In the genomic region with DNA sequence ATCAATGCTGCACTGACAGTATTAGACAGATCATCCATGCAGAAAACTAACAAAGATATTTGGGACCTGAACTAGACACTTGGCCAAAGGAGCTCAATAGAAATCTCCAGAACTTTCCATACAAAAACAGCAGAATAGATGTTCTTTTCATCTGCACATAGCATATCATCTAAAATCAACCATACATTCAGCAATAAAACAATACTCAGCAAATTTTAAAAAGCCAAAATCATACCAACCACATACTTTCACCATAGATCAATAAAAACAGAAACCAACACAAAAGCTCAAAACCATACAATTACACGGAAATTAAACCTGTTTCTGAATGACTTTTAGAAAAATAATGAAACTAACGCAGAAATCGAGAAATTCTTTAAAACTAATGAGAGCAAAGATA, we compare ENCODE assay signal across 22 cellular contexts.
DNase-seq lines count a peak whose midpoint lies in the region; ATAC-seq, FAIRE-seq and TF ChIP-seq lines count a peak whose summit lies in the region.
"Had no signal": no experiment of that assay in that cellular context is flagged by ENCODE, and none has a peak within 500 bp of the region (broad histone marks: within the 10 kb centered on the region; RNA-seq: fewer than 3 reads in every experiment).

No MANE protein-coding gene starts in this region.

- peaks cover 29% of the 10 kb centered on the region for H3K9me3 ChIP-seq in HepG2 (ENCODE audit: low read length)
- H3K9me3 ChIP-seq in right lobe of liver = no peaks in the 10 kb centered on the region
- H3K9me3 ChIP-seq in Karpas-422 (ENCODE audit: low read length) = no peaks in the 10 kb centered on the region
- H3K9me3 ChIP-seq: BLaER1 treated with 17β-estradiol and CSF1 and Interleukin-3, amounts not matched to agents 10 nM and 100 nM; Caco-2 had no signal

- no peak for TF ChIP-seq RAD21 in HepG2 (CRISPR knock-in tag; IDR thresholded peaks at IDR 0.05)

- CTCF ChIA-PET in HepG2 (lab: Yijun Ruan, JAX; ENCODE audit: low intra/inter-chr PET ratio, low total read pairs) = no interaction called here

- H3K36me3 ChIP-seq in HepG2 (replicated peaks in 1 of 2; ENCODE audit: control insufficient read depth in 1 of 2, insufficient read depth in 2 of 2, low read length in 2 of 2) = no peaks in the 10 kb centered on the region
- no peaks in the 10 kb centered on the region for H3K36me3 ChIP-seq in right lobe of liver
- H3K36me3 ChIP-seq in Karpas-422 (ENCODE audit: insufficient read depth, low read length) = no peaks in the 10 kb centered on the region
- H3K36me3 ChIP-seq: BLaER1 treated with 17β-estradiol and CSF1 and Interleukin-3, amounts not matched to agents 10 nM and 100 nM had no signal

- no peak overlapping the region for H3K27ac ChIP-seq in HepG2 (ENCODE audit: extremely low read length, insufficient read depth, low read length)
- H3K27ac ChIP-seq in right lobe of liver = no peak overlapping the region
- no peak overlapping the region for H3K27ac ChIP-seq in Karpas-422 (ENCODE audit: low read length)
- H3K27ac ChIP-seq: BLaER1 treated with 17β-estradiol and CSF1 and Interleukin-3, amounts not matched to agents 10 nM and 100 nM; C4-2B had no signal

- H3K4me1 ChIP-seq in HepG2 (ENCODE audit: insufficient read depth, low read length) = no peaks in the 10 kb centered on the region
- no peaks in the 10 kb centered on the region for H3K4me1 ChIP-seq in right lobe of liver
- peaks cover 3% of the 10 kb centered on the region; the same call in 1 of the 2 replicates for H3K4me1 ChIP-seq in Karpas-422 (ENCODE audit: low read length)
- H3K4me1 ChIP-seq: BLaER1 treated with 17β-estradiol and CSF1 and Interleukin-3, amounts not matched to agents 10 nM and 100 nM; Caco-2 had no signal

- POLR2A ChIA-PET in HepG2 (lab: Yijun Ruan, JAX) = no interaction called here

- H2AFZ ChIP-seq in HepG2 (ENCODE audit: low read length) (no peak overlapping the region), Karpas-422 (ENCODE audit: low read length) (peak overlapping the region; percentile 47; the same call in 1 of the 2 replicates)

- H3K79me2 ChIP-seq in HepG2 (ENCODE audit: insufficient read depth, low read length) (no peaks in the 10 kb centered on the region), Karpas-422 (ENCODE audit: low read length) (no peaks in the 10 kb centered on the region)

- no peak overlapping the region for H3K4me3 ChIP-seq in HepG2 (replicated peaks in 1 of 3; ENCODE audit: insufficient read depth in 1 of 3, low read depth in 2 of 3, low read length in 3 of 3)
- no peak overlapping the region for H3K4me3 ChIP-seq in right lobe of liver
- H3K4me3 ChIP-seq in Karpas-422 (ENCODE audit: low read length) = 0 out of 2 replicates have a peak overlapping the region, but pooled peaks have one; percentile 8
- H3K4me3 ChIP-seq: BLaER1 treated with 17β-estradiol and CSF1 and Interleukin-3, amounts not matched to agents 10 nM and 100 nM had no signal

- intact Hi-C loops in HepG2 (cut with micrococcal nuclease; ENCODE audit: unreplicated experiment) (no loop called here), right lobe of liver (cut with DNase I) (no loop called here)

- H3K4me2 ChIP-seq in HepG2 (ENCODE audit: low read depth, low read length) (no peak overlapping the region), Karpas-422 (ENCODE audit: low read depth, low read length, poor library complexity, severe bottlenecking) (peak overlapping the region; percentile 20)
- H3K4me2 ChIP-seq: BLaER1 treated with 17β-estradiol and CSF1 and Interleukin-3, amounts not matched to agents 10 nM and 100 nM had no signal

- BruUV-seq in HepG2 (replicated peaks; lab: Mats Ljungman, UMichigan) = no TSS peak

- 2% methylated on average over 3 of the region's 3 CpGs for WGBS in HepG2 (ENCODE audit: low lambda C conversion rate)
- 71% methylated on average over 3 of the region's 3 CpGs for WGBS in right lobe of liver (ENCODE audit: insufficient coverage, low coverage, low lambda C conversion rate, missing lambda C conversion rate)

- no peaks in the 10 kb centered on the region for H4K20me1 ChIP-seq in HepG2 (ENCODE audit: insufficient read depth, low read length)
- no peaks in the 10 kb centered on the region for H4K20me1 ChIP-seq in Karpas-422 (ENCODE audit: insufficient read depth, low read depth, low read length)
- H4K20me1 ChIP-seq: BLaER1 treated with 17β-estradiol and CSF1 and Interleukin-3, amounts not matched to agents 10 nM and 100 nM had no signal

- FAIRE-seq in HepG2 (lab: Jason Lieb, UNC) (no peak), H54 (lab: Jason Lieb, UNC) (peak; percentile 20)
- FAIRE-seq: A204.1, D721Med, G401.6, GM12891, GM19239 had no signal

- H3K9ac ChIP-seq in HepG2 (ENCODE audit: insufficient read depth, low read depth, low read length) = no peak overlapping the region
- no peak overlapping the region for H3K9ac ChIP-seq in Karpas-422 (ENCODE audit: low read length)
- H3K9ac ChIP-seq: BLaER1 treated with 17β-estradiol and CSF1 and Interleukin-3, amounts not matched to agents 10 nM and 100 nM had no signal

- DNase-seq in HepG2 (ENCODE audit: low spot score) = no peak
- DNase-seq in right lobe of liver = no peak
- no peak for DNase-seq in H54 (ENCODE audit: insufficient read length, low spot score)
- DNase-seq in Karpas-422 = no peak
- no peak for DNase-seq in NCI-H82 treated with DMSO at 0.1 percent for 48 hours (lab: John Stamatoyannopoulos, UW; ENCODE audit: unreplicated experiment)
- DNase-seq in NCI-H2227 (lab: John Stamatoyannopoulos, UW; ENCODE audit: unreplicated experiment) = no peak
- DNase-seq: 8988T; AML-193; Caco-2; Calu3; CD4-positive, alpha-beta T cell; CD8-positive, alpha-beta T cell; DMS79 treated with DMSO at 0.1 percent for 48 hours; GF-D8 had no signal

- H3K27me3 ChIP-seq in HepG2 (ENCODE audit: control insufficient read depth in 1 of 2, insufficient read depth in 2 of 2, low read length in 2 of 2) (no peaks in the 10 kb centered on the region), right lobe of liver (no peaks in the 10 kb centered on the region), Karpas-422 (ENCODE audit: low read length) (no peaks in the 10 kb centered on the region)
- H3K27me3 ChIP-seq: BLaER1 treated with 17β-estradiol and CSF1 and Interleukin-3, amounts not matched to agents 10 nM and 100 nM had no signal

- TF ChIP-seq CTCF in HepG2 (CRISPR knock-in tag; IDR thresholded peaks at IDR 0.05) (no peak), right lobe of liver (IDR thresholded peaks at IDR 0.05) (no peak)

- ATAC-seq in HepG2 (no peak), right lobe of liver (no peak), HG03571 (IDR thresholded peaks at IDR 0.05; ENCODE audit: unreplicated experiment) (no peak)
- ATAC-seq: CD8-positive, alpha-beta T cell had no signal

- TF ChIP-seq POLR2A in HepG2 (IDR thresholded peaks at IDR 0.05; ENCODE audit: insufficient read depth in 1 of 2, low read depth in 2 of 2, low read length in 2 of 2) = no peak
- TF ChIP-seq POLR2A in right lobe of liver (IDR thresholded peaks at IDR 0.05) = no peak
- TF ChIP-seq POLR2A in H54 (IDR thresholded peaks at IDR 0.05; ENCODE audit: low read depth, low read length) = no peak

- no peaks in the 10 kb centered on the region for H3K9me2 ChIP-seq in Karpas-422 (replicated peaks; ENCODE audit: insufficient read depth, low read length)

- no peak for TF ChIP-seq EP300 in HepG2 (IDR thresholded peaks at IDR 0.05; ENCODE audit: low read depth in 2 of 2, low read length in 2 of 2)
- TF ChIP-seq EP300 in HepG2 (CRISPR knock-in tag; IDR thresholded peaks at IDR 0.05; ENCODE audit: borderline replicate concordance) = no peak

- in situ Hi-C loops in HepG2 (cut with HindIII; ENCODE audit: extremely low pct_ligation_motif_present, low pct_unique_long_range_greater_than_20kb) = no loop called here

TF ChIP-seq in HepG2, 621 proteins besides CTCF, POLR2A, EP300 and RAD21:
- TF ChIP-seq ZNF589 (CRISPR knock-in tag; conservative IDR thresholded peaks at IDR 0.05) = no peak
- peak; percentile 55 for TF ChIP-seq MAFF (IDR thresholded peaks at IDR 0.05; ENCODE audit: low read depth, low read length)
- TF ChIP-seq MAFK (conservative IDR thresholded peaks at IDR 0.05 in 1 of 2, IDR thresholded peaks at IDR 0.05 in 1 of 2; ENCODE audit: low read length in 2 of 2) = peak; percentile 43 to 70
- no peak for TF ChIP-seq MYNN (CRISPR knock-in tag; IDR thresholded peaks at IDR 0.05; ENCODE audit: low read depth)
- TF ChIP-seq, protein P1, sequence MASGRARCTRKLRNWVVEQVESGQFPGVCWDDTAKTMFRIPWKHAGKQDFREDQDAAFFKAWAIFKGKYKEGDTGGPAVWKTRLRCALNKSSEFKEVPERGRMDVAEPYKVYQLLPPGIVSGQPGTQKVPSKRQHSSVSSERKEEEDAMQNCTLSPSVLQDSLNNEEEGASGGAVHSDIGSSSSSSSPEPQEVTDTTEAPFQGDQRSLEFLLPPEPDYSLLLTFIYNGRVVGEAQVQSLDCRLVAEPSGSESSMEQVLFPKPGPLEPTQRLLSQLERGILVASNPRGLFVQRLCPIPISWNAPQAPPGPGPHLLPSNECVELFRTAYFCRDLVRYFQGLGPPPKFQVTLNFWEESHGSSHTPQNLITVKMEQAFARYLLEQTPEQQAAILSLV (CRISPR knock-in tag; IDR thresholded peaks at IDR 0.05; ENCODE audit: borderline replicate concordance) = no peak
- TF ChIP-seq HCFC1 (IDR thresholded peaks at IDR 0.05; ENCODE audit: low read depth, low read length) = no peak
